In the genomic region with DNA sequence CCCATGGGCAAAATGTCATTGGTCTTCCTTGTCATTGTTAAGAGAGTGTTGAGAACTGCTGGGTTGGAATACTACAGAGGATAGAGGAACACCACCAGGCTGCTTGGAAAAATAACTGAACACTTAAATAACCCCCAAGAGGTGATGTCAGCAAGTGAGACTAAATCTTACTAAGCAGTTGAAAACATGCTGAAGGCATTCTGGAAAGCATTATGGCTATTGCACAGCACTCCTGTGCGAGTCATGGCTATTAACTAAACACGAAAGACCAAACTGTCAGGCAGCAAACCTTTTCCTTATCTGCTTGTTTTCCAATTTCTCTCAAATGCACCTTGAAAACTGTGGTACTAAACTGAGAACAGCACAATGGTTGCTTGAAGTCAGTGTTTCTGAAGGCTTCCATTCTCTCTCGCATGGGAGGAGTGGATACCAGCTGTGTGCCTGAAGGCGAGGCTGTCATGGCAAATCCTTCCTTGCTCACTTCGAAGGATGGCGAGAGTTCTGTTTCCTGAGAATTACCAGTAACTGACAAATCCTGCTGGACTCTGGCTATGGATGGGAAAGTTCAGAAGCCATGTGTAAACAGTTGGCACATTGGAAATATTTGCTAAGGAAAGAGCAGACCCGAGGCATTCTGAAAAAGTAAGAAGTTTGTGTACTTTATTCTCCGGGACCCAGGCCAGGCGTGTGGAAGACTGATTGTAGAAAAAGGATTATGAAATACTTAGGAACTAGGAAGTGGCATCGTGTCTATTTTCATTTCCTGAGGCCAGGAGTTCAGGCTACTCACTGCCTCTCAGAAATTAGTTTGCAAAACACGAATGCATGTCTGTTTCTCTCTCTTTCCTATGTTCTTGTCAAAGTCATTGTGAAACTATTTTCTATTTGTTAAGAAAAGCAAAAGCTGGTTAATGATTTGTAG, we compare ENCODE assay signal across 10 cellular contexts.
A peak's percentile ranks its signal among the peaks of the same experiment; 100 is the strongest.
DNase-seq lines count a peak whose midpoint lies in the region; ATAC-seq and TF ChIP-seq lines count a peak whose summit lies in the region.
"Had no signal": no experiment of that assay in that cellular context is flagged by ENCODE, and none has a peak within 500 bp of the region (broad histone marks: within the 10 kb centered on the region; RNA-seq: fewer than 3 reads in every experiment).

No MANE protein-coding gene starts in this region.

- H3K27me3 ChIP-seq in thoracic aorta (replicated peaks; ENCODE audit: insufficient read depth) (no peaks in the 10 kb centered on the region), BE2C (no peaks in the 10 kb centered on the region)

- peak overlapping the region; percentile 32 for H3K4me3 ChIP-seq in thoracic aorta
- H3K4me3 ChIP-seq in BE2C (ENCODE audit: low read depth, low read length) = no peak overlapping the region

- peak; percentile 79 for ATAC-seq in GM21786 (IDR thresholded peaks at IDR 0.05; ENCODE audit: unreplicated experiment)
- peak; percentile 67 for ATAC-seq in thoracic aorta (ENCODE audit: insufficient number of reproducible peaks, low FRiP score, low read depth)
- ATAC-seq: naive thymus-derived CD8-positive, alpha-beta T cell had no signal

- no peaks in the 10 kb centered on the region for H3K9me3 ChIP-seq in thoracic aorta
- H3K9me3 ChIP-seq in BE2C = no peaks in the 10 kb centered on the region

- H3K4me1 ChIP-seq in thoracic aorta (ENCODE audit: control insufficient read depth in 1 of 2, low read depth in 2 of 2) = peaks cover 0 to 11% of the 10 kb centered on the region in 2 donors
- H3K4me1 ChIP-seq in BE2C = no peaks in the 10 kb centered on the region

- peak; percentile 4 for DNase-seq in SKM-1 (lab: John Stamatoyannopoulos, UW; ENCODE audit: unreplicated experiment)
- DNase-seq in iris pigment epithelial cell (ENCODE audit: low read depth) = peak; percentile 89
- DNase-seq in thoracic aorta (ENCODE audit: low spot score) = no peak
- DNase-seq in DMS79 treated with DMSO at 0.1 percent for 48 hours (lab: John Stamatoyannopoulos, UW) = no peak
- no peak for DNase-seq in NCI-H526 treated with DMSO at 0.1 percent for 48 hours (lab: John Stamatoyannopoulos, UW)
- DNase-seq in BE2C = no peak
- no peak for DNase-seq in NCI-H2081 (lab: John Stamatoyannopoulos, UW)
- DNase-seq: naive thymus-derived CD8-positive, alpha-beta T cell; NCI-H345 had no signal

- TF ChIP-seq CTCF in thoracic aorta (IDR thresholded peaks at IDR 0.05) (no peak), BE2C (IDR thresholded peaks at IDR 0.05; ENCODE audit: low read depth, low read length) (no peak)

- H3K27ac ChIP-seq in thoracic aorta = peak overlapping the region; percentile 48 to 62

- no peaks in the 10 kb centered on the region for H3K36me3 ChIP-seq in thoracic aorta
- no peaks in the 10 kb centered on the region for H3K36me3 ChIP-seq in BE2C

Comparison
In these comparisons a context has a peak if more than half of its experiments do, and no peak if none do; other contexts are left out.
1. DNase-seq: peak in SKM-1 (single experiment) and iris pigment epithelial cell (single experiment); none in thoracic aorta (single experiment), DMS79 treated with DMSO at 0.1 percent for 48 hours (single experiment), NCI-H526 treated with DMSO at 0.1 percent for 48 hours (single experiment), BE2C (single experiment) and NCI-H2081 (0 of 2).